Comparison of ENCODE assay signal across 1 cellular context in the genomic region with DNA sequence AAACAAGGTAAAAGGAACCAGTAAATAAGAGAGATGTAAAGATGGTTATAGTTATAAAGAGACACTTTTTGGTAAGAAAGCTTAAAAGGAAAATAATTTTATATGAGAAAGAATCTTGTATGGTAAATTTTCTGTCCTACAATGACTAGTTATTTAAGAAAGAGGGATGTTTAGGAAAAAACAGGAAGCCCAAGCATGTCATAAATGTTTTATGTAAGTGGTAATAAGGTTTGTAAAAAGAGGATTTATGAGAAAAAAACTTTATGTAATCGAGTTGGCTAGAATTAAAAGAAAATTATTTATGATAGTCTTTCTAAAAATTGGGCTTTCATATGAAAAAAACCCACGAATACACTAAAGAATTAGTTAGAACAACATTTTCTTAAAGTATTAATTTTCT.
TF ChIP-seq lines count a peak whose summit lies in the region.

No MANE protein-coding gene starts in this region.

TF ChIP-seq in HEK293, 187 proteins besides CTCF, POLR2A, EP300 and RAD21 (continued from another document):
- TF ChIP-seq, protein P1, sequence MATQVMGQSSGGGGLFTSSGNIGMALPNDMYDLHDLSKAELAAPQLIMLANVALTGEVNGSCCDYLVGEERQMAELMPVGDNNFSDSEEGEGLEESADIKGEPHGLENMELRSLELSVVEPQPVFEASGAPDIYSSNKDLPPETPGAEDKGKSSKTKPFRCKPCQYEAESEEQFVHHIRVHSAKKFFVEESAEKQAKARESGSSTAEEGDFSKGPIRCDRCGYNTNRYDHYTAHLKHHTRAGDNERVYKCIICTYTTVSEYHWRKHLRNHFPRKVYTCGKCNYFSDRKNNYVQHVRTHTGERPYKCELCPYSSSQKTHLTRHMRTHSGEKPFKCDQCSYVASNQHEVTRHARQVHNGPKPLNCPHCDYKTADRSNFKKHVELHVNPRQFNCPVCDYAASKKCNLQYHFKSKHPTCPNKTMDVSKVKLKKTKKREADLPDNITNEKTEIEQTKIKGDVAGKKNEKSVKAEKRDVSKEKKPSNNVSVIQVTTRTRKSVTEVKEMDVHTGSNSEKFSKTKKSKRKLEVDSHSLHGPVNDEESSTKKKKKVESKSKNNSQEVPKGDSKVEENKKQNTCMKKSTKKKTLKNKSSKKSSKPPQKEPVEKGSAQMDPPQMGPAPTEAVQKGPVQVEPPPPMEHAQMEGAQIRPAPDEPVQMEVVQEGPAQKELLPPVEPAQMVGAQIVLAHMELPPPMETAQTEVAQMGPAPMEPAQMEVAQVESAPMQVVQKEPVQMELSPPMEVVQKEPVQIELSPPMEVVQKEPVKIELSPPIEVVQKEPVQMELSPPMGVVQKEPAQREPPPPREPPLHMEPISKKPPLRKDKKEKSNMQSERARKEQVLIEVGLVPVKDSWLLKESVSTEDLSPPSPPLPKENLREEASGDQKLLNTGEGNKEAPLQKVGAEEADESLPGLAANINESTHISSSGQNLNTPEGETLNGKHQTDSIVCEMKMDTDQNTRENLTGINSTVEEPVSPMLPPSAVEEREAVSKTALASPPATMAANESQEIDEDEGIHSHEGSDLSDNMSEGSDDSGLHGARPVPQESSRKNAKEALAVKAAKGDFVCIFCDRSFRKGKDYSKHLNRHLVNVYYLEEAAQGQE (tag by site-specific recombination; IDR thresholded peaks at IDR 0.05): no peak
- TF ChIP-seq ZNF549 (tag by site-specific recombination; IDR thresholded peaks at IDR 0.05) (peak; percentile 51; the same call in 1 of the 2 replicates), ZNF658 (tag by site-specific recombination; IDR thresholded peaks at IDR 0.05) (no peak), KLF7 (tag by site-specific recombination; IDR thresholded peaks at IDR 0.05; ENCODE audit: borderline replicate concordance) (no peak), TRIM28 (IDR thresholded peaks at IDR 0.05; ENCODE audit: borderline replicate concordance, low read length) (peak; percentile 64; the same call in 1 of the 2 replicates), KLF10 (tag by site-specific recombination; IDR thresholded peaks at IDR 0.05) (no peak), ZNF776 (tag by site-specific recombination; IDR thresholded peaks at IDR 0.05; ENCODE audit: borderline replicate concordance) (no peak), ZNF624 (tag by site-specific recombination; IDR thresholded peaks at IDR 0.05) (no peak), ZNF660 (tag by site-specific recombination; IDR thresholded peaks at IDR 0.05) (no peak), ZNF510 (tag by site-specific recombination; IDR thresholded peaks at IDR 0.05; ENCODE audit: insufficient replicate concordance) (peak; percentile 23), ZNF146 (tag by site-specific recombination; IDR thresholded peaks at IDR 0.05) (no peak), ZBTB20 (tag by site-specific recombination; IDR thresholded peaks at IDR 0.05) (no peak), ZNF677 (tag by site-specific recombination; IDR thresholded peaks at IDR 0.05) (no peak), REPIN1 (tag by site-specific recombination; IDR thresholded peaks at IDR 0.05; ENCODE audit: low read depth) (no peak), ZNF138 (tag by site-specific recombination; IDR thresholded peaks at IDR 0.05; ENCODE audit: borderline replicate concordance) (no peak)
- TF ChIP-seq, protein P2, sequence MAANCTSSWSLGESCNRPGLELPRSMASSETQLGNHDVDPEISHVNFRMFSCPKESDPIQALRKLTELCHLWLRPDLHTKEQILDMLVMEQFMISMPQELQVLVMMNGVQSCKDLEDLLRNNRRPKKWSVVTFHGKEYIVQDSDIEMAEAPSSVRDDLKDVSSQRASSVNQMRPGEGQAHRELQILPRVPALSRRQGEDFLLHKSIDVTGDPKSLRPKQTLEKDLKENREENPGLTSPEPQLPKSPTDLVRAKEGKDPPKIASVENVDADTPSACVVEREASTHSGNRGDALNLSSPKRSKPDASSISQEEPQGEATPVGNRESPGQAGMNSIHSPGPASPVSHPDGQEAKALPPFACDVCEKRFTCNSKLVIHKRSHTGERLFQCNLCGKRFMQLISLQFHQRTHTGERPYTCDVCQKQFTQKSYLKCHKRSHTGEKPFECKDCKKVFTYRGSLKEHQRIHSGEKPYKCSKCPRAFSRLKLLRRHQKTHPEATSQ (tag by site-specific recombination; IDR thresholded peaks at IDR 0.05): no peak
- TF ChIP-seq, protein P3, sequence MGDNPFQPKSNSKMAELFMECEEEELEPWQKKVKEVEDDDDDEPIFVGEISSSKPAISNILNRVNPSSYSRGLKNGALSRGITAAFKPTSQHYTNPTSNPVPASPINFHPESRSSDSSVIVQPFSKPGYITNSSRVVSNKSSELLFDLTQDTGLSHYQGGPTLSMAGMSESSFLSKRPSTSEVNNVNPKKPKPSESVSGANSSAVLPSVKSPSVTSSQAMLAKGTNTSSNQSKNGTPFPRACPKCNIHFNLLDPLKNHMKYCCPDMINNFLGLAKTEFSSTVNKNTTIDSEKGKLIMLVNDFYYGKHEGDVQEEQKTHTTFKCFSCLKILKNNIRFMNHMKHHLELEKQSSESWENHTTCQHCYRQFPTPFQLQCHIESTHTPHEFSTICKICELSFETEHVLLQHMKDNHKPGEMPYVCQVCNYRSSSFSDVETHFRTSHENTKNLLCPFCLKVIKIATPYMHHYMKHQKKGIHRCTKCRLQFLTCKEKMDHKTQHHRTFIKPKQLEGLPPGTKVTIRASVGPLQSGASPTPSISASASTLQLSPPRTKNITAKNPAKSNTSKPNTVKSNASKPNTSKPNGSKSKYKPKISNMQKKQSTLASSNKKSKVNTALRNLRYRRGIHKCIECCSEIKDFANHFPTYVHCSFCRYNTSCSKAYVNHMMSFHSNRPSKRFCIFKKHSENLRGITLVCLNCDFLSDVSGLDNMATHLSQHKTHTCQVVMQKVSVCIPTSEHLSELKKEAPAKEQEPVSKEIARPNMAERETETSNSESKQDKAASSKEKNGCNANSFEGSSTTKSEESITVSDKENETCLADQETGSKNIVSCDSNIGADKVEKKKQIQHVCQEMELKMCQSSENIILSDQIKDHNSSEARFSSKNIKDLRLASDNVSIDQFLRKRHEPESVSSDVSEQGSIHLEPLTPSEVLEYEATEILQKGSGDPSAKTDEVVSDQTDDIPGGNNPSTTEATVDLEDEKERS (tag by site-specific recombination; IDR thresholded peaks at IDR 0.05): 0 out of 2 replicates have a peak, but pooled peaks have one; percentile 42
- TF ChIP-seq, protein P4, sequence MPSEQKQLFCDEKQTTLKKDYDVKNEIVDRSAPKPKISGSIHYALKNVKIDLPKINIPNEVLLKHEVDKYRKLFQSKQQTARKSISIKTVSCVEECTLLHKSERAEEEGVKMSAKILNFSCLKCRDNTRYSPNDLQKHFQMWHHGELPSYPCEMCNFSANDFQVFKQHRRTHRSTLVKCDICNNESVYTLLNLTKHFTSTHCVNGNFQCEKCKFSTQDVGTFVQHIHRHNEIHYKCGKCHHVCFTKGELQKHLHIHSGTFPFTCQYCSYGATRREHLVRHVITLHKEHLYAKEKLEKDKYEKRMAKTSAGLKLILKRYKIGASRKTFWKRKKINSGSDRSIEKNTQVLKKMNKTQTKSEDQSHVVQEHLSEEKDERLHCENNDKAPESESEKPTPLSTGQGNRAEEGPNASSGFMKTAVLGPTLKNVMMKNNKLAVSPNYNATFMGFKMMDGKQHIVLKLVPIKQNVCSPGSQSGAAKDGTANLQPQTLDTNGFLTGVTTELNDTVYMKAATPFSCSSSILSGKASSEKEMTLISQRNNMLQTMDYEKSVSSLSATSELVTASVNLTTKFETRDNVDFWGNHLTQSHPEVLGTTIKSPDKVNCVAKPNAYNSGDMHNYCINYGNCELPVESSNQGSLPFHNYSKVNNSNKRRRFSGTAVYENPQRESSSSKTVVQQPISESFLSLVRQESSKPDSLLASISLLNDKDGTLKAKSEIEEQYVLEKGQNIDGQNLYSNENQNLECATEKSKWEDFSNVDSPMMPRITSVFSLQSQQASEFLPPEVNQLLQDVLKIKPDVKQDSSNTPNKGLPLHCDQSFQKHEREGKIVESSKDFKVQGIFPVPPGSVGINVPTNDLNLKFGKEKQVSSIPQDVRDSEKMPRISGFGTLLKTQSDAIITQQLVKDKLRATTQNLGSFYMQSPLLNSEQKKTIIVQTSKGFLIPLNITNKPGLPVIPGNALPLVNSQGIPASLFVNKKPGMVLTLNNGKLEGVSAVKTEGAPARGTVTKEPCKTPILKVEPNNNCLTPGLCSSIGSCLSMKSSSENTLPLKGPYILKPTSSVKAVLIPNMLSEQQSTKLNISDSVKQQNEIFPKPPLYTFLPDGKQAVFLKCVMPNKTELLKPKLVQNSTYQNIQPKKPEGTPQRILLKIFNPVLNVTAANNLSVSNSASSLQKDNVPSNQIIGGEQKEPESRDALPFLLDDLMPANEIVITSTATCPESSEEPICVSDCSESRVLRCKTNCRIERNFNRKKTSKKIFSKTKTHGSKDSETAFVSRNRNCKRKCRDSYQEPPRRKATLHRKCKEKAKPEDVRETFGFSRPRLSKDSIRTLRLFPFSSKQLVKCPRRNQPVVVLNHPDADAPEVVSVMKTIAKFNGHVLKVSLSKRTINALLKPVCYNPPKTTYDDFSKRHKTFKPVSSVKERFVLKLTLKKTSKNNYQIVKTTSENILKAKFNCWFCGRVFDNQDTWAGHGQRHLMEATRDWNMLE (tag by site-specific recombination; conservative IDR thresholded peaks at IDR 0.05; ENCODE audit: low read depth): 0 out of 2 replicates have a peak, but pooled peaks have one; percentile 28
- TF ChIP-seq, protein P5, sequence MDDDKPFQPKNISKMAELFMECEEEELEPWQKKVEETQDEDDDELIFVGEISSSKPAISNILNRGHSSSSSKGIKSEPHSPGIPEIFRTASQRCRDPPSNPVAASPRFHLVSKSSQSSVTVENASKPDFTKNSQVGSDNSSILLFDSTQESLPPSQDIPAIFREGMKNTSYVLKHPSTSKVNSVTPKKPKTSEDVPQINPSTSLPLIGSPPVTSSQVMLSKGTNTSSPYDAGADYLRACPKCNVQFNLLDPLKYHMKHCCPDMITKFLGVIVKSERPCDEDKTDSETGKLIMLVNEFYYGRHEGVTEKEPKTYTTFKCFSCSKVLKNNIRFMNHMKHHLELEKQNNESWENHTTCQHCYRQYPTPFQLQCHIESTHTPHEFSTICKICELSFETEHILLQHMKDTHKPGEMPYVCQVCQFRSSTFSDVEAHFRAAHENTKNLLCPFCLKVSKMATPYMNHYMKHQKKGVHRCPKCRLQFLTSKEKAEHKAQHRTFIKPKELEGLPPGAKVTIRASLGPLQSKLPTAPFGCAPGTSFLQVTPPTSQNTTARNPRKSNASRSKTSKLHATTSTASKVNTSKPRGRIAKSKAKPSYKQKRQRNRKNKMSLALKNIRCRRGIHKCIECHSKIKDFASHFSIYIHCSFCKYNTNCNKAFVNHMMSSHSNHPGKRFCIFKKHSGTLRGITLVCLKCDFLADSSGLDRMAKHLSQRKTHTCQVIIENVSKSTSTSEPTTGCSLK (tag by site-specific recombination; IDR thresholded peaks at IDR 0.05): no peak
- TF ChIP-seq, protein P6, sequence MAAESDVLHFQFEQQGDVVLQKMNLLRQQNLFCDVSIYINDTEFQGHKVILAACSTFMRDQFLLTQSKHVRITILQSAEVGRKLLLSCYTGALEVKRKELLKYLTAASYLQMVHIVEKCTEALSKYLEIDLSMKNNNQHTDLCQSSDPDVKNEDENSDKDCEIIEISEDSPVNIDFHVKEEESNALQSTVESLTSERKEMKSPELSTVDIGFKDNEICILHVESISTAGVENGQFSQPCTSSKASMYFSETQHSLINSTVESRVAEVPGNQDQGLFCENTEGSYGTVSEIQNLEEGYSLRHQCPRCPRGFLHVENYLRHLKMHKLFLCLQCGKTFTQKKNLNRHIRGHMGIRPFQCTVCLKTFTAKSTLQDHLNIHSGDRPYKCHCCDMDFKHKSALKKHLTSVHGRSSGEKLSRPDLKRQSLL (tag by site-specific recombination; IDR thresholded peaks at IDR 0.05): no peak
